Comparison of ENCODE assay signal across 8 cellular contexts in the genomic region with DNA sequence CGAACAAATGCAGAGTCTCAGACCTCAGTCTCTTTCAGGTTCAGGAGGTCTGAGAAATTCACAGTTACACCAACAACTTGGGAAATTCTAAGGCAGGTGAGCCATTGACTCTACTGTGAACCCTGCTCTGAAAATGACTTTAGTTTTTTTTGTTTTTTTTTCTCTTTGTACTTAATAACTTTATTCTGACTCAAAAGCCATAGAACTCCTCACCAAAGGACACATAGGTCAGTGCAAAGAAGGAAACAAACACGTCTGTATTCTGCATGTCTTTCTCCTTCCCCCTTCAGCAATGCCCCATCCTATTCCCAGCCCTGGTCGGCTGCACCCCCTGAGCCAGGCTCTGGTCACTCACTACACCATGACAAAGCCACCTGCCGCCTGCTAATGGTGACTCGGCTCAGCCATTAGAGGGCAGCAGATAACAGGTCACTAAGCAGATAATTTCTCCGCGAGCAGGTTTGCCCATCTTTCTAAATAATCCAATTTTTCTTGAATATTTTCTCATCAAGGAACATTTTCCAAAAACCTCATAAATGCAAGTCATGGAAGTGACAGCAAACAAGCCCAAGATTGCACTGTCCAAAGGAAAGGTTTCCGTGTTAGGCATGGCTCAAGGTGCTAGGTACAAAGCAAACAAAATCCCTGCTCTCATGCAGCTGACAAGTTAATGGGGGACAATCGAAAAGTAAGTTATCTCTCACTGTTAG. TPM values are rescaled to one million over a fixed set of nuclear protein-coding genes. Genes with fewer than 3 reads are reported as not detected.
DNase-seq lines count a peak whose midpoint lies in the region; ATAC-seq lines count a peak whose summit lies in the region.

No MANE protein-coding gene starts in this region.

- ATAC-seq in GM21786 (IDR thresholded peaks at IDR 0.05; ENCODE audit: unreplicated experiment), result peak; percentile 71

- H3K9me3 ChIP-seq in stomach smooth muscle (ENCODE audit: control insufficient read depth in 2 of 2, low read length in 2 of 2), result no peaks in the 10 kb centered on the region

- H3K27me3 ChIP-seq in stomach smooth muscle (ENCODE audit: control insufficient read depth in 1 of 2, insufficient read depth in 2 of 2, low read length in 2 of 2), result no peaks in the 10 kb centered on the region

- no peak overlapping the region for H3K27ac ChIP-seq in stomach smooth muscle (ENCODE audit: low read length)

- DNase-seq in activated naive CD4-positive, alpha-beta T cell treated with Interleukin-2 at 50 U/mL for 16 hours, result peak; percentile 32
- no peak for DNase-seq in activated naive CD4-positive, alpha-beta T cell (lab: John Stamatoyannopoulos, UW)
- DNase-seq in KBM-7, result peak; percentile 54
- DNase-seq in RKO (ENCODE audit: low spot score), result peak; percentile 78
- peak; percentile 73 for DNase-seq in cerebellum (ENCODE audit: low spot score)
- peak; percentile 83 for DNase-seq in left kidney (ENCODE audit: low read depth, low spot score)

- H3K36me3 ChIP-seq in stomach smooth muscle (ENCODE audit: control insufficient read depth in 2 of 2, insufficient read depth in 2 of 2, low read length in 2 of 2), result no peaks in the 10 kb centered on the region

- H3K4me3 ChIP-seq in stomach smooth muscle (ENCODE audit: low read length in 2 of 2), result peak overlapping the region; percentile 23 to 41

- H3K9ac ChIP-seq in stomach smooth muscle (ENCODE audit: low read length in 2 of 2), result no peak overlapping the region

- peaks cover 8% of the 10 kb centered on the region for H3K4me1 ChIP-seq in stomach smooth muscle (ENCODE audit: control insufficient read depth, insufficient read depth, low read length)

- in situ Hi-C loops in KBM-7 (cut with MboI; ENCODE audit: low pct_unique_long_range_greater_than_20kb, low sequenced_read_pairs), result no loop called here

RNA-seq across cellular contexts. Expression of gene TM4SF4, which starts 37.7 kb away (rescaled TPM):
- total RNA-seq in cerebellum, result not detected

Comparison
In these comparisons a context has a peak if more than half of its experiments do, and no peak if none do; other contexts are left out.
1. DNase-seq: peak in activated naive CD4-positive, alpha-beta T cell treated with Interleukin-2 at 50 U/mL for 16 hours (single experiment), KBM-7 (single experiment), RKO (single experiment), cerebellum (single experiment) and left kidney (single experiment); none in activated naive CD4-positive, alpha-beta T cell (0 of 4).